In genomic region chr1:48206371-48206770, GRCh38 we compare ENCODE assay signal across 16 cellular contexts.
"Had no signal": no experiment of that assay in that cellular context is flagged by ENCODE, and none has a peak within 500 bp of the region (broad histone marks: within the 10 kb centered on the region; RNA-seq: fewer than 3 reads in every experiment).

No MANE protein-coding gene starts in this region.

- H3K36me3 ChIP-seq: colonic mucosa, esophagus muscularis mucosa, prostate gland had no signal

- H3K9me3 ChIP-seq: body of pancreas, colonic mucosa, esophagus muscularis mucosa, prostate gland had no signal

- H3K27ac ChIP-seq: body of pancreas, colonic mucosa, esophagus muscularis mucosa, prostate gland had no signal

- H3K4me1 ChIP-seq: body of pancreas, colonic mucosa, prostate gland had no signal

- ATAC-seq: body of pancreas; left ventricle myocardium superior; right cardiac atrium; stimulated activated naive CD8-positive, alpha-beta T cell treated with anti-CD3 and anti-CD28 coated beads, Interleukin-15, Interleukin-2, amounts not matched to agents 100 U/mL and 50 U/mL, for 24 hours had no signal

- H3K4me3 ChIP-seq: body of pancreas, colonic mucosa, esophagus muscularis mucosa, prostate gland, skin epidermis had no signal

- H3K27me3 ChIP-seq: body of pancreas, colonic mucosa, esophagus muscularis mucosa had no signal

- DNase-seq: activated CD4-positive, alpha-beta T cell treated with anti-CD3 and anti-CD28 coated beads, Interleukin-2, amount 50 U/mL, for 1 hour; activated CD8-positive, alpha-beta memory T cell treated with anti-CD3 and anti-CD28 coated beads for 24 hours; activated naive CD8-positive, alpha-beta T cell treated with anti-CD3 and anti-CD28 coated beads for 36 hours; amygdala; body of pancreas; central memory CD4-positive, alpha-beta T cell; colonic mucosa; islet precursor cell; left ventricle myocardium superior; mesenchymal stem cell; occipital lobe; right cardiac atrium; stimulated activated naive CD8-positive, alpha-beta T cell treated with anti-CD3 and anti-CD28 coated beads, Interleukin-15, Interleukin-2, amounts not matched to agents 100 U/mL and 50 U/mL, for 24 hours had no signal
